9 cellular contexts compared by ENCODE assay signal in genomic region chr17:50266384-50267073, GRCh38. TPM values are rescaled to one million over a fixed set of nuclear protein-coding genes. Genes with fewer than 3 reads are reported as not detected.
DNase-seq lines count a peak whose midpoint lies in the region; ATAC-seq, FAIRE-seq and TF ChIP-seq lines count a peak whose summit lies in the region.
"Had no signal": no experiment of that assay in that cellular context is flagged by ENCODE, and none has a peak within 500 bp of the region (broad histone marks: within the 10 kb centered on the region; RNA-seq: fewer than 3 reads in every experiment).

No MANE protein-coding gene starts in this region.

- no peak overlapping the region for H3K4me3 ChIP-seq in kidney (ENCODE audit: low read length in 2 of 2)
- H3K4me3 ChIP-seq in vagina, result no peak overlapping the region

- H3K27me3 ChIP-seq in vagina, result no peaks in the 10 kb centered on the region

- POLR2A ChIA-PET in activated B cell treated with CpG ODN at 0.5 μM for 24 hours (lab: Charles Lee), result no interaction called here

- H3K4me1 Mint-ChIP-seq in activated naive CD4-positive, alpha-beta T cell treated with anti-CD3 and anti-CD28 coated beads, Interleukin-2, amount 10 ng/mL, durations not matched to agents 7 days and 5 days, result no peaks in the 10 kb centered on the region
- H3K4me1 Mint-ChIP-seq in activated B cell treated with CpG ODN at 0.5 μM for 24 hours, result no peaks in the 10 kb centered on the region

- no peaks in the 10 kb centered on the region for H3K36me3 Mint-ChIP-seq in activated naive CD4-positive, alpha-beta T cell treated with anti-CD3 and anti-CD28 coated beads, Interleukin-2, amount 10 ng/mL, durations not matched to agents 7 days and 5 days
- H3K36me3 Mint-ChIP-seq in activated B cell treated with CpG ODN at 0.5 μM for 24 hours (ENCODE audit: low read depth), result no peaks in the 10 kb centered on the region

- H3K27ac ChIP-seq in kidney (ENCODE audit: low read depth in 2 of 2, low read length in 2 of 2), result no peak overlapping the region
- peak overlapping the region; percentile 93 for H3K27ac ChIP-seq in vagina

- no peak overlapping the region for H3K27ac Mint-ChIP-seq in activated naive CD4-positive, alpha-beta T cell treated with anti-CD3 and anti-CD28 coated beads, Interleukin-2, amount 10 ng/mL, durations not matched to agents 7 days and 5 days
- H3K27ac Mint-ChIP-seq in activated B cell treated with CpG ODN at 0.5 μM for 24 hours, result no peak overlapping the region

- no peaks in the 10 kb centered on the region for H3K9me3 ChIP-seq in kidney (ENCODE audit: control insufficient read depth in 1 of 2, low read length in 2 of 2)
- H3K9me3 ChIP-seq in vagina, result no peaks in the 10 kb centered on the region

- H3K4me1 ChIP-seq in kidney (ENCODE audit: control insufficient read depth in 1 of 2, insufficient read depth in 1 of 2, low read depth in 1 of 2, low read length in 2 of 2) (peaks cover 0 to 2% of the 10 kb centered on the region in 2 donors), vagina (peaks cover 84% of the 10 kb centered on the region)

- H3K36me3 ChIP-seq in kidney (ENCODE audit: control insufficient read depth in 1 of 2, insufficient read depth in 2 of 2, low read length in 2 of 2) (no peaks in the 10 kb centered on the region), vagina (no peaks in the 10 kb centered on the region)

- ATAC-seq in activated B cell treated with CpG ODN at 0.5 μM for 24 hours (ENCODE audit: low read depth), result no peak

- peaks cover 62% of the 10 kb centered on the region for H3K27me3 Mint-ChIP-seq in activated naive CD4-positive, alpha-beta T cell treated with anti-CD3 and anti-CD28 coated beads, Interleukin-2, amount 10 ng/mL, durations not matched to agents 7 days and 5 days
- peaks cover 19% of the 10 kb centered on the region for H3K27me3 Mint-ChIP-seq in activated B cell treated with CpG ODN at 0.5 μM for 24 hours

- peak; percentile 14 for DNase-seq in activated naive CD4-positive, alpha-beta T cell treated with anti-CD3 and anti-CD28 coated beads, Interleukin-2, amount 10 ng/mL, durations not matched to agents 7 days and 5 days
- DNase-seq in activated naive CD4-positive, alpha-beta T cell (lab: John Stamatoyannopoulos, UW), result no peak
- DNase-seq in activated B cell treated with CpG ODN at 0.5 μM for 24 hours (peak; percentile 7), kidney (peak; percentile 71), vagina (ENCODE audit: extremely low spot score in 2 of 2) (peak in 1 of 2 donors; percentile 85), NCI-H748 treated with DMSO at 0.1 percent for 48 hours (lab: John Stamatoyannopoulos, UW) (no peak), activated gamma-delta T cell (lab: John Stamatoyannopoulos, UW) (no peak)
- no peak for DNase-seq in stimulated activated CD4-positive, alpha-beta T cell treated with anti-CD3 and anti-CD28 coated beads, Interleukin-12 subunit alpha, Interleukin-12 subunit beta, amount 100 ng/mL, for 4 hours
- DNase-seq: DND-41 had no signal

- no peak overlapping the region for H3K4me3 Mint-ChIP-seq in activated naive CD4-positive, alpha-beta T cell treated with anti-CD3 and anti-CD28 coated beads, Interleukin-2, amount 10 ng/mL, durations not matched to agents 7 days and 5 days
- H3K4me3 Mint-ChIP-seq in activated B cell treated with CpG ODN at 0.5 μM for 24 hours, result no peak overlapping the region

- intact Hi-C loops in activated B cell treated with CpG ODN at 0.5 μM for 24 hours (cut with micrococcal nuclease), result no loop called here
- intact Hi-C loops in kidney (cut with DNase I), result no loop called here
- intact Hi-C loops in vagina (cut with DNase I), result loop anchor here (5.0 kb wide), 1 partner anchor 44 kb away; no protein-coding TSS in a partner anchor

- no peak overlapping the region for H3K9ac ChIP-seq in kidney (ENCODE audit: low read length in 2 of 2)

- no peak for FAIRE-seq in kidney (lab: Jason Lieb, UNC)

- TF ChIP-seq CTCF in activated B cell treated with CpG ODN at 0.5 μM for 24 hours (IDR thresholded peaks at IDR 0.05) (no peak), kidney (IDR thresholded peaks at IDR 0.05; ENCODE audit: borderline replicate concordance, extremely low read depth, insufficient read depth) (no peak), vagina (IDR thresholded peaks at IDR 0.05) (no peak)

- no peaks in the 10 kb centered on the region for H3K9me3 Mint-ChIP-seq in activated naive CD4-positive, alpha-beta T cell treated with anti-CD3 and anti-CD28 coated beads, Interleukin-2, amount 10 ng/mL, durations not matched to agents 7 days and 5 days
- no peaks in the 10 kb centered on the region for H3K9me3 Mint-ChIP-seq in activated B cell treated with CpG ODN at 0.5 μM for 24 hours

- TF ChIP-seq POLR2A in vagina (IDR thresholded peaks at IDR 0.05), result no peak

- CTCF ChIA-PET in activated naive CD4-positive, alpha-beta T cell treated with anti-CD3 and anti-CD28 coated beads, Interleukin-2, amount 10 ng/mL, durations not matched to agents 7 days and 5 days (lab: Charles Lee), result interaction anchor here (9.3 kb wide), 1 partner anchor 64 kb away, joined by 66 read pairs; the partner anchor contains the start of gene COL1A1
- CTCF ChIA-PET in activated B cell treated with CpG ODN at 0.5 μM for 24 hours (lab: Charles Lee), result interaction anchor here (3.1 kb wide), 1 partner anchor 65 kb away, joined by 23 read pairs; the partner anchor contains the start of gene COL1A1

RNA-seq across cellular contexts. Expression of gene TMEM92, which starts 7.7 kb away (rescaled TPM):
- total RNA-seq in activated B cell treated with CpG ODN at 0.5 μM for 24 hours (not detected in 2 replicates), kidney (2.4 TPM), vagina (0.74 TPM)
- not detected for polyA plus RNA-seq in kidney (ENCODE audit: insufficient read depth, low read depth, low replicate concordance)

Comparison
In these comparisons a context has a peak if more than half of its experiments do, and no peak if none do; other contexts are left out.
1. DNase-seq: peak in activated naive CD4-positive, alpha-beta T cell treated with anti-CD3 and anti-CD28 coated beads, Interleukin-2, amount 10 ng/mL, durations not matched to agents 7 days and 5 days (single experiment), activated B cell treated with CpG ODN at 0.5 μM for 24 hours (single experiment) and kidney (single experiment); none in activated naive CD4-positive, alpha-beta T cell (0 of 4), NCI-H748 treated with DMSO at 0.1 percent for 48 hours (single experiment), stimulated activated CD4-positive, alpha-beta T cell treated with anti-CD3 and anti-CD28 coated beads, Interleukin-12 subunit alpha, Interleukin-12 subunit beta, amount 100 ng/mL, for 4 hours (single experiment) and activated gamma-delta T cell (single experiment).